Comparison of ENCODE assay signal across 29 cellular contexts in the genomic region with DNA sequence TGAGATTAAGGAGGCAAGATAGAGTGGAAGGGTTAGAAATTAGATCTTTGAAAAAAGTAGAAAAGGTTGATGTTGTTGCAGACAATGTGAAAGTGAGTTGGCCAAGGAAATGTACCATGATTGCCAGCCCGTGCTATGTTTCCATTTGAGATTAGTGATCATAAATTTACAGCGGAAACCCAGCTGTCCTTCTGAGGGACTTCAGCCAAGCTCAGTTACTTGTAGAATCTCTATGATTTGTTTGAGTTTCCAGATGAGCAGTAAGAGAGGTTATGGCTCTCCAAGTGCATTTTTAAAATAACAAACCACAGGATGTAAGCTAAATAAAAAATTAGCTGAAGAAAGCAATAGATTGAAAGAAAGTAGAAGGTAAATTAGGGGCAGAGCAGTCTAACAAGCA. TPM values are rescaled to one million over a fixed set of nuclear protein-coding genes. Genes with fewer than 3 reads are reported as not detected.
DNase-seq lines count a peak whose midpoint lies in the region; ATAC-seq, FAIRE-seq and TF ChIP-seq lines count a peak whose summit lies in the region.
"Had no signal": no experiment of that assay in that cellular context is flagged by ENCODE, and none has a peak within 500 bp of the region (broad histone marks: within the 10 kb centered on the region; RNA-seq: fewer than 3 reads in every experiment).

No MANE protein-coding gene starts in this region.

- H4K20me1 ChIP-seq in OCI-LY7 (ENCODE audit: insufficient read depth, low read length) = no peaks in the 10 kb centered on the region
- H4K20me1 ChIP-seq: BLaER1 treated with 17β-estradiol and CSF1 and Interleukin-3, amounts not matched to agents 10 nM and 100 nM had no signal

- H3K4me2 ChIP-seq in OCI-LY7 (ENCODE audit: low read length) = no peak overlapping the region
- H3K4me2 ChIP-seq: BLaER1 treated with 17β-estradiol and CSF1 and Interleukin-3, amounts not matched to agents 10 nM and 100 nM; neural progenitor cell had no signal

- peak overlapping the region; percentile 14 for H2AFZ ChIP-seq in OCI-LY7 (ENCODE audit: low read length)
- H2AFZ ChIP-seq: neural progenitor cell had no signal

- no peaks in the 10 kb centered on the region for H3K27me3 Mint-ChIP-seq in immature natural killer cell (ENCODE audit: low read depth in 3 of 3)
- no peaks in the 10 kb centered on the region for H3K27me3 Mint-ChIP-seq in stimulated activated naive B cell treated with anti-CD40 and anti-IgM and Interleukin-4, amounts not matched to agents 10 μg/mL and 1 μg/mL and 100 μg/mL, for 72 hours
- H3K27me3 Mint-ChIP-seq: activated CD8-positive, alpha-beta T cell treated with anti-CD3 and anti-CD28 coated beads for 36 hours; IgD-negative memory B cell had no signal

- DNase-seq in NCI-H1092 treated with DMSO at 0.1 percent for 48 hours (lab: John Stamatoyannopoulos, UW) (peak; percentile 15), NCI-H1092 (lab: John Stamatoyannopoulos, UW) (no peak), OCI-LY7 (ENCODE audit: low spot score) (no peak), fibroblast of the aortic adventitia (ENCODE audit: low read depth) (peak; percentile 44), smooth muscle cell of the brain vasculature (ENCODE audit: low read depth, low spot score) (peak; percentile 15), immature natural killer cell (no peak), HTR-8/SVneo (ENCODE audit: insufficient read length, low spot score) (no peak)
- DNase-seq in stimulated activated naive B cell treated with anti-CD40 and anti-IgM and Interleukin-4, amounts not matched to agents 10 μg/mL and 1 μg/mL and 100 μg/mL, for 72 hours = no peak
- DNase-seq: activated CD8-positive, alpha-beta T cell treated with anti-CD3 and anti-CD28 coated beads for 36 hours; activated naive CD4-positive, alpha-beta T cell; anterior cingulate cortex; effector CD4-positive, alpha-beta T cell; GF-D8; glutamatergic neuron; midbrain; NCI-H1694 treated with DMSO at 0.1 percent for 48 hours; NCI-H2227 treated with DMSO at 0.1 percent for 48 hours; NK-92 treated with Interleukin-12 subunit alpha and Interleukin-12 subunit beta, amount 100 ng/mL, for 24 hours; psoas muscle; T1000 had no signal

- no peak overlapping the region for H3K27ac ChIP-seq in OCI-LY7 (ENCODE audit: low read depth, low read length, poor library complexity, severe bottlenecking)
- H3K27ac ChIP-seq: BLaER1 treated with 17β-estradiol and CSF1 and Interleukin-3, amounts not matched to agents 10 nM and 100 nM; HL-60; neural progenitor cell; psoas muscle; RWPE1 had no signal

- peaks cover 2 to 15% (median 11%) of the 10 kb centered on the region in 6 donors for H3K9me3 Mint-ChIP-seq in immature natural killer cell
- no peaks in the 10 kb centered on the region for H3K9me3 Mint-ChIP-seq in stimulated activated naive B cell treated with anti-CD40 and anti-IgM and Interleukin-4, amounts not matched to agents 10 μg/mL and 1 μg/mL and 100 μg/mL, for 72 hours
- H3K9me3 Mint-ChIP-seq: activated CD8-positive, alpha-beta T cell treated with anti-CD3 and anti-CD28 coated beads for 36 hours; neural progenitor cell had no signal

- H3K79me2 ChIP-seq in OCI-LY7 (ENCODE audit: insufficient read depth, low read depth, low read length) = no peaks in the 10 kb centered on the region

- H3K4me3 ChIP-seq in OCI-LY7 (ENCODE audit: low read depth, low read length, poor library complexity, severe bottlenecking) = no peak overlapping the region
- H3K4me3 ChIP-seq in fibroblast of the aortic adventitia (ENCODE audit: low read depth, low read length) = no peak overlapping the region
- H3K4me3 ChIP-seq: BLaER1 treated with 17β-estradiol and CSF1 and Interleukin-3, amounts not matched to agents 10 nM and 100 nM; neural progenitor cell; psoas muscle had no signal

- no peaks in the 10 kb centered on the region for H3K4me1 Mint-ChIP-seq in immature natural killer cell
- H3K4me1 Mint-ChIP-seq in stimulated activated naive B cell treated with anti-CD40 and anti-IgM and Interleukin-4, amounts not matched to agents 10 μg/mL and 1 μg/mL and 100 μg/mL, for 72 hours = no peaks in the 10 kb centered on the region
- H3K4me1 Mint-ChIP-seq: IgD-negative memory B cell, neural progenitor cell had no signal

- intact Hi-C loops in OCI-LY7 (cut with micrococcal nuclease; ENCODE audit: unreplicated experiment) = no loop called here

- TF ChIP-seq CTCF in OCI-LY7 (conservative IDR thresholded peaks at IDR 0.05; ENCODE audit: low read length) (no peak), fibroblast of the aortic adventitia (IDR thresholded peaks at IDR 0.05; ENCODE audit: insufficient read depth, low read length) (no peak)

- H3K9me3 ChIP-seq in OCI-LY7 (ENCODE audit: low read length) = no peaks in the 10 kb centered on the region
- H3K9me3 ChIP-seq: BLaER1 treated with 17β-estradiol and CSF1 and Interleukin-3, amounts not matched to agents 10 nM and 100 nM; psoas muscle had no signal

- CTCF ChIA-PET in OCI-LY7 (lab: Charles Lee; ENCODE audit: unreplicated experiment) = no interaction called here

- BruUV-seq in OCI-LY7 (replicated peaks; lab: Mats Ljungman, UMichigan) = no TSS peak

- H3K36me3 ChIP-seq in OCI-LY7 (ENCODE audit: insufficient read depth, low read length) = no peaks in the 10 kb centered on the region
- H3K36me3 ChIP-seq: BLaER1 treated with 17β-estradiol and CSF1 and Interleukin-3, amounts not matched to agents 10 nM and 100 nM; neural progenitor cell had no signal

- no peaks in the 10 kb centered on the region for H3K36me3 Mint-ChIP-seq in immature natural killer cell
- H3K36me3 Mint-ChIP-seq in stimulated activated naive B cell treated with anti-CD40 and anti-IgM and Interleukin-4, amounts not matched to agents 10 μg/mL and 1 μg/mL and 100 μg/mL, for 72 hours = no peaks in the 10 kb centered on the region
- H3K36me3 Mint-ChIP-seq: IgD-negative memory B cell had no signal

- ATAC-seq in stimulated activated naive B cell treated with anti-CD40 and anti-IgM and Interleukin-4, amounts not matched to agents 10 μg/mL and 1 μg/mL and 100 μg/mL, for 72 hours (replicated peaks) = no peak
- ATAC-seq: activated CD4-positive, CD25-positive, alpha-beta regulatory T cell treated with anti-CD3 and anti-CD28 coated beads, Interleukin-2, amount 50 U/mL, for 24 hours; activated CD8-positive, alpha-beta T cell treated with anti-CD3 and anti-CD28 coated beads for 36 hours; esophagus mucosa; left lobe of liver had no signal

- FAIRE-seq in HTR-8/SVneo (lab: Jason Lieb, UNC) = no peak
- FAIRE-seq: A204.1 had no signal

- no peak overlapping the region for H3K4me3 Mint-ChIP-seq in immature natural killer cell
- no peak overlapping the region for H3K4me3 Mint-ChIP-seq in stimulated activated naive B cell treated with anti-CD40 and anti-IgM and Interleukin-4, amounts not matched to agents 10 μg/mL and 1 μg/mL and 100 μg/mL, for 72 hours
- H3K4me3 Mint-ChIP-seq: activated CD8-positive, alpha-beta T cell treated with anti-CD3 and anti-CD28 coated beads for 36 hours; IgD-negative memory B cell; neural progenitor cell had no signal

- H3K4me1 ChIP-seq in OCI-LY7 (ENCODE audit: insufficient read depth, low read length, poor library complexity, severe bottlenecking) = no peaks in the 10 kb centered on the region
- H3K4me1 ChIP-seq: BLaER1 treated with 17β-estradiol and CSF1 and Interleukin-3, amounts not matched to agents 10 nM and 100 nM; neural progenitor cell had no signal

- POLR2A ChIA-PET in OCI-LY7 (lab: Charles Lee) = no interaction called here

- H3K9me2 ChIP-seq in OCI-LY7 (ENCODE audit: insufficient read depth, low read length) = no peaks in the 10 kb centered on the region

- H3K27ac Mint-ChIP-seq in immature natural killer cell = no peak overlapping the region
- no peak overlapping the region for H3K27ac Mint-ChIP-seq in stimulated activated naive B cell treated with anti-CD40 and anti-IgM and Interleukin-4, amounts not matched to agents 10 μg/mL and 1 μg/mL and 100 μg/mL, for 72 hours
- H3K27ac Mint-ChIP-seq: activated CD8-positive, alpha-beta T cell treated with anti-CD3 and anti-CD28 coated beads for 36 hours; IgD-negative memory B cell; neural progenitor cell had no signal

RNA-seq across cellular contexts. Expression of gene RBMS3, which starts 54.2 kb away (rescaled TPM):
- total RNA-seq in OCI-LY7 (2014; rRNA removed; shearing (Covaris generic)) = 1.0 and 2.0 TPM in 2 replicates
- not detected in 2 replicates for total RNA-seq in OCI-LY7 (2022)
- 68.4 and 84.1 TPM in 2 replicates for total RNA-seq in fibroblast of the aortic adventitia (ENCODE audit: low replicate concordance)
- not detected for polyA plus RNA-seq in immature natural killer cell
- polyA plus RNA-seq: IgD-negative memory B cell had no signal

Comparison
In these comparisons a context has a peak if more than half of its experiments do, and no peak if none do; other contexts are left out.
1. DNase-seq: peak in NCI-H1092 treated with DMSO at 0.1 percent for 48 hours (single experiment), fibroblast of the aortic adventitia (single experiment) and smooth muscle cell of the brain vasculature (single experiment); none in NCI-H1092 (single experiment), OCI-LY7 (single experiment), immature natural killer cell (0 of 3), HTR-8/SVneo (single experiment) and stimulated activated naive B cell treated with anti-CD40 and anti-IgM and Interleukin-4, amounts not matched to agents 10 μg/mL and 1 μg/mL and 100 μg/mL, for 72 hours (single experiment).
2. RNA of gene RBMS3, which starts 54.2 kb away (total RNA-seq): 68.4 to 84.1 TPM in fibroblast of the aortic adventitia; 1.0 to 2.0 TPM in OCI-LY7; every median in the first group is over 10 times any median in the second.